Comparison of ENCODE assay signal across 1 cellular context in genomic region chr2:145065278-145065677, GRCh38.
TF ChIP-seq lines count a peak whose summit lies in the region.

No MANE protein-coding gene starts in this region.

TF ChIP-seq in WTC11, 78 proteins besides CTCF, POLR2A, EP300 and RAD21 (continued from another document):
- no peak for TF ChIP-seq ZBTB43 (CRISPR knock-in tag; IDR thresholded peaks at IDR 0.05)
- no peak for TF ChIP-seq MAX (CRISPR knock-in tag; IDR thresholded peaks at IDR 0.05)
- TF ChIP-seq TCF7 (CRISPR knock-in tag; IDR thresholded peaks at IDR 0.05; ENCODE audit: low read depth), result no peak
- TF ChIP-seq ATF1 (CRISPR knock-in tag; IDR thresholded peaks at IDR 0.05), result no peak
